ENCODE assay signal across 19 cellular contexts in genomic region chr22:26609287-26609686, GRCh38. TPM values are rescaled to one million over a fixed set of nuclear protein-coding genes. Genes with fewer than 3 reads are reported as not detected.
"Had no signal": no experiment of that assay in that cellular context is flagged by ENCODE, and none has a peak within 500 bp of the region (broad histone marks: within the 10 kb centered on the region; RNA-seq: fewer than 3 reads in every experiment).

No MANE protein-coding gene starts in this region.

- H3K9me3 Mint-ChIP-seq: activated naive CD8-positive, alpha-beta T cell treated with anti-CD3 and anti-CD28 coated beads, Interleukin-2, amount 10 ng/mL, durations not matched to agents 7 days and 5 days; activated T-cell treated with anti-CD3 and anti-CD28 coated beads, Interleukin-2, amount 50 U/mL, for 72 hours; nephron progenitor cell had no signal

- H3K4me3 ChIP-seq: ovary, right lobe of liver, stomach had no signal

- ATAC-seq: activated CD4-positive, CD25-positive, alpha-beta regulatory T cell treated with anti-CD3 and anti-CD28 coated beads, Interleukin-2, amount 50 U/mL, for 24 hours; foreskin keratinocyte; right lobe of liver had no signal

- H3K36me3 ChIP-seq: ovary, right lobe of liver, stomach had no signal

- H3K9me3 ChIP-seq: ovary, right lobe of liver, stomach had no signal

- H3K27ac Mint-ChIP-seq: activated naive CD8-positive, alpha-beta T cell treated with anti-CD3 and anti-CD28 coated beads, Interleukin-2, amount 10 ng/mL, durations not matched to agents 7 days and 5 days; nephron progenitor cell had no signal

- H3K36me3 Mint-ChIP-seq: activated naive CD8-positive, alpha-beta T cell treated with anti-CD3 and anti-CD28 coated beads, Interleukin-2, amount 10 ng/mL, durations not matched to agents 7 days and 5 days; brain had no signal

- H3K27ac ChIP-seq: ovary, right lobe of liver had no signal

- DNase-seq: activated CD8-positive, alpha-beta memory T cell treated with anti-CD3 and anti-CD28 coated beads, Interleukin-2, amount 50 U/mL, for 4 hours; activated naive CD8-positive, alpha-beta T cell treated with anti-CD3 and anti-CD28 coated beads, Interleukin-2, amount 10 ng/mL, durations not matched to agents 7 days and 5 days; activated T-cell treated with anti-CD3 and anti-CD28 coated beads, Interleukin-2, amount 50 U/mL, for 72 hours; central memory CD4-positive, alpha-beta T cell; effector CD8-positive, alpha-beta T cell; foreskin keratinocyte; head of caudate nucleus; mesendoderm; nephron progenitor cell; ovary; right lobe of liver; stomach; SW 1271; T1000 had no signal

- H3K4me1 ChIP-seq: right lobe of liver, stomach had no signal

- H3K27me3 ChIP-seq: ovary, right lobe of liver had no signal

- H3K4me3 Mint-ChIP-seq: activated naive CD8-positive, alpha-beta T cell treated with anti-CD3 and anti-CD28 coated beads, Interleukin-2, amount 10 ng/mL, durations not matched to agents 7 days and 5 days; brain; nephron progenitor cell had no signal

RNA-seq across cellular contexts. Expression of gene CRYBB1, which starts 8.5 kb away (rescaled TPM):
- total RNA-seq: activated naive CD8-positive, alpha-beta T cell treated with anti-CD3 and anti-CD28 coated beads, Interleukin-2, amount 10 ng/mL, durations not matched to agents 7 days and 5 days; activated T-cell treated with anti-CD3 and anti-CD28 coated beads, Interleukin-2, amount 50 U/mL, for 72 hours; foreskin keratinocyte; pulmonary artery endothelial cell had no signal
- polyA plus RNA-seq: foreskin keratinocyte had no signal

RNA-seq across cellular contexts. Expression of gene CRYBA4, which starts 12.5 kb away (rescaled TPM):
- total RNA-seq: activated naive CD8-positive, alpha-beta T cell treated with anti-CD3 and anti-CD28 coated beads, Interleukin-2, amount 10 ng/mL, durations not matched to agents 7 days and 5 days; foreskin keratinocyte; lower leg skin; pulmonary artery endothelial cell; right lobe of liver; stomach; urinary bladder had no signal
- polyA plus RNA-seq: foreskin keratinocyte, ovary, stomach, urinary bladder had no signal
